Comparison of ENCODE assay signal across 22 cellular contexts in genomic region chr11:43392713-43393112, GRCh38. TPM values are rescaled to one million over a fixed set of nuclear protein-coding genes. Genes with fewer than 3 reads are reported as not detected.
DNase-seq lines count a peak whose midpoint lies in the region; ATAC-seq and TF ChIP-seq lines count a peak whose summit lies in the region.
"Had no signal": no experiment of that assay in that cellular context is flagged by ENCODE, and none has a peak within 500 bp of the region (broad histone marks: within the 10 kb centered on the region; RNA-seq: fewer than 3 reads in every experiment).

No MANE protein-coding gene starts in this region.

- H2BK5ac ChIP-seq in mesenchymal stem cell (ENCODE audit: low read depth, low read length, poor library complexity, severe bottlenecking): no peak overlapping the region

- no peaks in the 10 kb centered on the region for H3K27me3 Mint-ChIP-seq in CD4-positive, alpha-beta memory T cell
- H3K27me3 Mint-ChIP-seq in GM23338 (ENCODE audit: insufficient read depth, low read depth, poor library complexity) (no peaks in the 10 kb centered on the region), chondrocyte (ENCODE audit: low read depth) (no peaks in the 10 kb centered on the region)
- no peaks in the 10 kb centered on the region for H3K27me3 Mint-ChIP-seq in activated CD8-positive, alpha-beta T cell treated with anti-CD3 and anti-CD28 coated beads, Interleukin-2, amount 10 ng/mL, durations not matched to agents 7 days and 5 days (ENCODE audit: low read depth)
- H3K27me3 Mint-ChIP-seq: brain had no signal

- H3K9me3 ChIP-seq in CD4-positive, alpha-beta memory T cell (ENCODE audit: control insufficient read depth in 1 of 2, low read length in 2 of 2): no peaks in the 10 kb centered on the region
- no peaks in the 10 kb centered on the region for H3K9me3 ChIP-seq in mesenchymal stem cell (ENCODE audit: control insufficient read depth, low read length)
- H3K9me3 ChIP-seq: colonic mucosa, upper lobe of left lung had no signal

- no peaks in the 10 kb centered on the region for H3K27me3 ChIP-seq in CD4-positive, alpha-beta memory T cell (ENCODE audit: insufficient read depth, low read length)
- H3K27me3 ChIP-seq in GM23338 (ENCODE audit: insufficient read depth): no peaks in the 10 kb centered on the region
- H3K27me3 ChIP-seq in mesenchymal stem cell (ENCODE audit: control insufficient read depth in 1 of 2, insufficient read depth in 1 of 2, low read length in 2 of 2): no peaks in the 10 kb centered on the region
- H3K27me3 ChIP-seq: colonic mucosa, foreskin keratinocyte, upper lobe of left lung had no signal

- H3K9me3 Mint-ChIP-seq in CD4-positive, alpha-beta memory T cell: peaks cover 0 to 1% (median 0%) of the 10 kb centered on the region in 8 donors
- no peaks in the 10 kb centered on the region for H3K9me3 Mint-ChIP-seq in GM23338
- H3K9me3 Mint-ChIP-seq in activated CD8-positive, alpha-beta T cell treated with anti-CD3 and anti-CD28 coated beads, Interleukin-2, amount 10 ng/mL, durations not matched to agents 7 days and 5 days (ENCODE audit: insufficient read depth): no peaks in the 10 kb centered on the region
- H3K9me3 Mint-ChIP-seq in chondrocyte (ENCODE audit: low read depth): no peaks in the 10 kb centered on the region
- H3K9me3 Mint-ChIP-seq: brain had no signal

- WGBS in mesenchymal stem cell: 95% methylated on average over 5 of the region's 5 CpGs

- H3K36me3 ChIP-seq in CD4-positive, alpha-beta memory T cell (ENCODE audit: insufficient read depth, low read length): peaks cover 32% of the 10 kb centered on the region
- H3K36me3 ChIP-seq in GM23338 (ENCODE audit: insufficient read depth) (peaks cover 27% of the 10 kb centered on the region; the same call in 1 of the 2 replicates), mesenchymal stem cell (ENCODE audit: control insufficient read depth in 1 of 2, insufficient read depth in 2 of 2, low read depth in 1 of 2, low read length in 2 of 2) (peaks cover 15 to 77% of the 10 kb centered on the region in 2 experiments)

- ATAC-seq in GM23338 (no peak), HG02981 (IDR thresholded peaks at IDR 0.05; ENCODE audit: unreplicated experiment) (no peak), GM21381 (IDR thresholded peaks at IDR 0.05; ENCODE audit: unreplicated experiment) (no peak)
- peak; percentile 87 for ATAC-seq in activated CD8-positive, alpha-beta T cell treated with anti-CD3 and anti-CD28 coated beads, Interleukin-2, amount 10 ng/mL, durations not matched to agents 7 days and 5 days
- ATAC-seq: esophagus mucosa, foreskin keratinocyte had no signal

- peak in 4 of 5 donors; percentile 6 to 35 (median 16) for DNase-seq in CD4-positive, alpha-beta memory T cell
- DNase-seq in GM23338 (ENCODE audit: low spot score): no peak
- peak; percentile 35 for DNase-seq in activated CD8-positive, alpha-beta T cell treated with anti-CD3 and anti-CD28 coated beads, Interleukin-2, amount 10 ng/mL, durations not matched to agents 7 days and 5 days
- no peak for DNase-seq in chondrocyte (ENCODE audit: low spot score)
- no peak for DNase-seq in DMS79 (lab: John Stamatoyannopoulos, UW)
- DNase-seq in mesenchymal stem cell: no peak
- DNase-seq: activated CD4-positive, alpha-beta T cell treated with anti-CD3 and anti-CD28 coated beads, Interleukin-2, amount 50 U/mL, for 1 hour; colonic mucosa; foreskin keratinocyte; GM23248; Karpas-422; mesendoderm; NCI-H2171; NCI-H510A treated with DMSO at 0.1 percent for 48 hours; NK-92 treated with Interleukin-12 subunit alpha and Interleukin-12 subunit beta, amount 100 ng/mL, for 24 hours; occipital lobe; SHP77 treated with DMSO at 0.1 percent for 48 hours; upper lobe of left lung had no signal

- intact Hi-C loops in CD4-positive, alpha-beta memory T cell (cut with micrococcal nuclease): no loop called here

- no peak overlapping the region for H3K4ac ChIP-seq in mesenchymal stem cell (ENCODE audit: low read depth in 1 of 2, low read length in 2 of 2)

- H3K4me3 ChIP-seq in CD4-positive, alpha-beta memory T cell (ENCODE audit: low read length in 2 of 2): no peak overlapping the region
- H3K4me3 ChIP-seq in GM23338 (no peak overlapping the region), mesenchymal stem cell (ENCODE audit: insufficient read depth in 1 of 2, low read depth in 1 of 2, low read length in 2 of 2) (no peak overlapping the region)
- H3K4me3 ChIP-seq: colonic mucosa, GM23248, upper lobe of left lung had no signal

- H4K8ac ChIP-seq in mesenchymal stem cell (ENCODE audit: low read length): no peak overlapping the region

- no peak overlapping the region for H3K14ac ChIP-seq in mesenchymal stem cell (ENCODE audit: low read length in 2 of 2)

- no peak overlapping the region for H3K4me2 ChIP-seq in GM23338
- H3K4me2 ChIP-seq in mesenchymal stem cell (ENCODE audit: low read length, poor library complexity, severe bottlenecking): no peak overlapping the region

- H2AFZ ChIP-seq in GM23338 (no peak overlapping the region), mesenchymal stem cell (ENCODE audit: low read depth, low read length) (no peak overlapping the region)
- H2AFZ ChIP-seq: GM23248 had no signal

- no peaks in the 10 kb centered on the region for H3F3A ChIP-seq in GM23338 (replicated peaks; ENCODE audit: low read depth)

- H3K36me3 Mint-ChIP-seq in CD4-positive, alpha-beta memory T cell: peaks cover 52 to 74% of the 10 kb centered on the region in 2 donors
- H3K36me3 Mint-ChIP-seq in GM23338 (ENCODE audit: low read depth) (peaks cover 72% of the 10 kb centered on the region), chondrocyte (ENCODE audit: low read depth) (peaks cover 41% of the 10 kb centered on the region)
- H3K36me3 Mint-ChIP-seq in activated CD8-positive, alpha-beta T cell treated with anti-CD3 and anti-CD28 coated beads, Interleukin-2, amount 10 ng/mL, durations not matched to agents 7 days and 5 days (ENCODE audit: low read depth): peaks cover 63% of the 10 kb centered on the region

- H3K27ac Mint-ChIP-seq in CD4-positive, alpha-beta memory T cell: peak overlapping the region; percentile 21 to 76 (median 39)
- peak overlapping the region; percentile 11; the same call in 1 of the 2 replicates for H3K27ac Mint-ChIP-seq in GM23338
- H3K27ac Mint-ChIP-seq in activated CD8-positive, alpha-beta T cell treated with anti-CD3 and anti-CD28 coated beads, Interleukin-2, amount 10 ng/mL, durations not matched to agents 7 days and 5 days: peak overlapping the region; percentile 56
- H3K27ac Mint-ChIP-seq in chondrocyte (ENCODE audit: unreplicated experiment): peak overlapping the region; percentile 33
- H3K27ac Mint-ChIP-seq: brain had no signal

- H3K9me2 ChIP-seq in GM23338 (ENCODE audit: insufficient read depth): no peaks in the 10 kb centered on the region

- H3K27ac ChIP-seq in CD4-positive, alpha-beta memory T cell (ENCODE audit: low read depth, low read length): no peak overlapping the region
- H3K27ac ChIP-seq in GM23338 (ENCODE audit: low read depth): no peak overlapping the region
- no peak overlapping the region for H3K27ac ChIP-seq in mesenchymal stem cell (ENCODE audit: low read length, poor library complexity, severe bottlenecking)
- H3K27ac ChIP-seq: colonic mucosa, foreskin keratinocyte, GM23248, upper lobe of left lung had no signal

- no peak overlapping the region for H3K18ac ChIP-seq in mesenchymal stem cell (ENCODE audit: low read depth in 1 of 2, low read length in 2 of 2)

- H2BK12ac ChIP-seq in mesenchymal stem cell (ENCODE audit: low read length in 2 of 2): no peak overlapping the region

- H3K23ac ChIP-seq in mesenchymal stem cell (ENCODE audit: low read length in 2 of 2): no peak overlapping the region

- H3K79me1 ChIP-seq in mesenchymal stem cell (replicated peaks; ENCODE audit: low read length, poor library complexity, severe bottlenecking): peaks cover 15% of the 10 kb centered on the region

- no peaks in the 10 kb centered on the region for H3K79me2 ChIP-seq in GM23338 (replicated peaks; ENCODE audit: insufficient read depth)

- H2AK5ac ChIP-seq in mesenchymal stem cell (ENCODE audit: low read length, severe bottlenecking): no peak overlapping the region

- H4K91ac ChIP-seq in mesenchymal stem cell (ENCODE audit: low read length): no peak overlapping the region

- POLR2A ChIA-PET in CD4-positive, alpha-beta memory T cell (lab: Charles Lee; ENCODE audit: partially characterized antibody): no interaction called here
- POLR2A ChIA-PET in activated CD8-positive, alpha-beta T cell treated with anti-CD3 and anti-CD28 coated beads, Interleukin-2, amount 10 ng/mL, durations not matched to agents 7 days and 5 days (lab: Charles Lee): interaction anchor here (1.0 kb wide), 1 partner anchor 34 kb away, joined by 4 read pairs; the partner anchor contains the start of gene TTC17

- H3K4me1 ChIP-seq in CD4-positive, alpha-beta memory T cell (ENCODE audit: insufficient read depth, low read length): peaks cover 17% of the 10 kb centered on the region
- H3K4me1 ChIP-seq in GM23338 (ENCODE audit: insufficient read depth) (peaks cover 6% of the 10 kb centered on the region; the same call in 1 of the 2 replicates), mesenchymal stem cell (ENCODE audit: control insufficient read depth, insufficient read depth, low read depth, low read length) (no peaks in the 10 kb centered on the region)
- H3K4me1 ChIP-seq: colonic mucosa, foreskin keratinocyte had no signal

- no peak overlapping the region for H2BK120ac ChIP-seq in mesenchymal stem cell (ENCODE audit: low read depth, low read length)

- TF ChIP-seq CTCF in GM23338 (conservative IDR thresholded peaks at IDR 0.05; ENCODE audit: low read depth in 2 of 2): no peak
- no peak for TF ChIP-seq CTCF in chondrocyte (IDR thresholded peaks at IDR 0.05)

- CTCF ChIA-PET in CD4-positive, alpha-beta memory T cell (lab: Charles Lee; ENCODE audit: partially characterized antibody): no interaction called here
- CTCF ChIA-PET in activated CD8-positive, alpha-beta T cell treated with anti-CD3 and anti-CD28 coated beads, Interleukin-2, amount 10 ng/mL, durations not matched to agents 7 days and 5 days (lab: Charles Lee): interaction anchor here (0.9 to 1.4 kb wide), 5 partner anchors 12 to 81 kb away, joined by 3 to 6 read pairs (median 3); partner anchors contain the start of gene API5

- peaks cover 13 to 16% (median 15%) of the 10 kb centered on the region in 4 donors for H3K4me1 Mint-ChIP-seq in CD4-positive, alpha-beta memory T cell
- peaks cover 14% of the 10 kb centered on the region for H3K4me1 Mint-ChIP-seq in GM23338
- peaks cover 26% of the 10 kb centered on the region for H3K4me1 Mint-ChIP-seq in activated CD8-positive, alpha-beta T cell treated with anti-CD3 and anti-CD28 coated beads, Interleukin-2, amount 10 ng/mL, durations not matched to agents 7 days and 5 days (ENCODE audit: low read depth)
- no peaks in the 10 kb centered on the region for H3K4me1 Mint-ChIP-seq in chondrocyte (ENCODE audit: low read depth)
- H3K4me1 Mint-ChIP-seq: brain had no signal

- H3K9ac ChIP-seq in mesenchymal stem cell (ENCODE audit: low read length): no peak overlapping the region
- H3K9ac ChIP-seq: GM23248 had no signal

- peak overlapping the region in 6 of 8 donors; percentile 3 to 61 (median 37) for H3K4me3 Mint-ChIP-seq in CD4-positive, alpha-beta memory T cell
- H3K4me3 Mint-ChIP-seq in GM23338: no peak overlapping the region
- peak overlapping the region; percentile 20 for H3K4me3 Mint-ChIP-seq in activated CD8-positive, alpha-beta T cell treated with anti-CD3 and anti-CD28 coated beads, Interleukin-2, amount 10 ng/mL, durations not matched to agents 7 days and 5 days
- no peak overlapping the region for H3K4me3 Mint-ChIP-seq in chondrocyte (ENCODE audit: unreplicated experiment)
- H3K4me3 Mint-ChIP-seq: brain had no signal

- H2BK15ac ChIP-seq in mesenchymal stem cell (ENCODE audit: low read depth, poor library complexity, severe bottlenecking): no peak overlapping the region

- no peaks in the 10 kb centered on the region for H4K20me1 ChIP-seq in GM23338 (replicated peaks; ENCODE audit: insufficient read depth)

RNA-seq across cellular contexts. Expression of gene TTC17, which starts 34.0 kb away (rescaled TPM):
- 100 to 1,000 TPM; 105 to 112 TPM for total RNA-seq in CD4-positive, alpha-beta memory T cell
- polyA plus RNA-seq in CD4-positive, alpha-beta memory T cell: 10 to 100 TPM; 50.7 to 59.5 TPM
- 73.3 and 87.9 TPM in 2 replicates for total RNA-seq in GM23338 (2014; rRNA removed; shearing (Covaris generic))
- polyA plus RNA-seq in GM23338 (2016; fragmentation: Nextera tagmentation; extraction: Ambion mirVana): 49.9 and 59.3 TPM in 2 replicates
- total RNA-seq in activated CD8-positive, alpha-beta T cell treated with anti-CD3 and anti-CD28 coated beads, Interleukin-2, amount 10 ng/mL, durations not matched to agents 7 days and 5 days: 10 to 100 TPM; 56.9 to 60.5 TPM
- total RNA-seq in chondrocyte: 53.4 to 65.8 TPM (median 53.8 TPM) in 3 replicates
- polyA plus RNA-seq in mesenchymal stem cell (2013, experiment 1 of 2): 58.5 TPM
- 55.9 TPM for polyA plus RNA-seq in mesenchymal stem cell (2013, experiment 2 of 2)

Comparison
In these comparisons a context has a peak if more than half of its experiments do, and no peak if none do; other contexts are left out.
1. DNase-seq: peak in CD4-positive, alpha-beta memory T cell (4 of 5) and activated CD8-positive, alpha-beta T cell treated with anti-CD3 and anti-CD28 coated beads, Interleukin-2, amount 10 ng/mL, durations not matched to agents 7 days and 5 days (single experiment); none in GM23338 (single experiment), chondrocyte (single experiment), DMS79 (single experiment) and mesenchymal stem cell (single experiment).
2. H3K4me3 Mint-ChIP-seq: peak in CD4-positive, alpha-beta memory T cell (6 of 8) and activated CD8-positive, alpha-beta T cell treated with anti-CD3 and anti-CD28 coated beads, Interleukin-2, amount 10 ng/mL, durations not matched to agents 7 days and 5 days (single experiment); none in GM23338 (single experiment) and chondrocyte (single experiment).
3. Peak in every context shown above with its lines, with median percentiles within 50 percentile points of each other: H3K27ac Mint-ChIP-seq.